10 cellular contexts compared by ENCODE assay signal in genomic region chr17:56629450-56630187, GRCh38. TPM values are rescaled to one million over a fixed set of nuclear protein-coding genes. Genes with fewer than 3 reads are reported as not detected.
A peak's percentile ranks its signal among the peaks of the same experiment; 100 is the strongest.
DNase-seq lines count a peak whose midpoint lies in the region; ATAC-seq and TF ChIP-seq lines count a peak whose summit lies in the region.
"Had no signal": no experiment of that assay in that cellular context is flagged by ENCODE, and none has a peak within 500 bp of the region (broad histone marks: within the 10 kb centered on the region; RNA-seq: fewer than 3 reads in every experiment).

No MANE protein-coding gene starts in this region.

- H3K27me3 ChIP-seq in BJ (ENCODE audit: control insufficient read depth, insufficient read depth, low read length) (peaks cover 5% of the 10 kb centered on the region; the same call in 1 of the 2 replicates), H7 (ENCODE audit: control insufficient read depth, insufficient read depth, low read length) (no peaks in the 10 kb centered on the region)
- H3K27me3 ChIP-seq in effector memory CD4-positive, alpha-beta T cell (replicated peaks; ENCODE audit: control insufficient read depth, insufficient read depth, low read length, poor library complexity, severe bottlenecking) = no peaks in the 10 kb centered on the region

- no peaks in the 10 kb centered on the region for H3K9me3 ChIP-seq in effector memory CD4-positive, alpha-beta T cell (ENCODE audit: control insufficient read depth, low read length)

- TF ChIP-seq CTCF in BJ (IDR thresholded peaks at IDR 0.05; ENCODE audit: insufficient read depth, low read depth, low read length) (peak; percentile 76), GM20000 (IDR thresholded peaks at IDR 0.05; ENCODE audit: extremely low read depth, missing control alignments) (no peak)

- ATAC-seq in SK-N-SH treated with all-trans-retinoic acid at 6 μM for 48 hours (peak; percentile 100), GM18517 (IDR thresholded peaks at IDR 0.05; ENCODE audit: unreplicated experiment) (no peak)

- no peak overlapping the region for H3K27ac ChIP-seq in effector memory CD4-positive, alpha-beta T cell (ENCODE audit: insufficient read depth, low read length, poor library complexity, severe bottlenecking)
- H3K27ac ChIP-seq: dorsolateral prefrontal cortex had no signal

- CTCF ChIA-PET in BJ (lab: Yijun Ruan, JAX) = interaction anchor here (0.8 to 2.2 kb wide), 12 partner anchors 9 to 189 kb away, joined by 3 to 9 read pairs (median 4); no protein-coding TSS in a partner anchor

- H3K36me3 ChIP-seq in BJ (ENCODE audit: control insufficient read depth, insufficient read depth, low read length) (no peaks in the 10 kb centered on the region), H7 (replicated peaks; ENCODE audit: control insufficient read depth, insufficient read depth, low read length) (no peaks in the 10 kb centered on the region)
- no peaks in the 10 kb centered on the region for H3K36me3 ChIP-seq in effector memory CD4-positive, alpha-beta T cell (ENCODE audit: control insufficient read depth, insufficient read depth, low read length)

- POLR2A ChIA-PET in BJ (lab: Charles Lee) = no interaction called here

- no peak overlapping the region for H3K4me3 ChIP-seq in BJ (ENCODE audit: low read depth, low read length)
- H3K4me3 ChIP-seq in H7 (ENCODE audit: insufficient read depth, low read depth, low read length) = no peak overlapping the region
- no peak overlapping the region for H3K4me3 ChIP-seq in effector memory CD4-positive, alpha-beta T cell (ENCODE audit: insufficient read depth, low read depth, low read length, poor library complexity, severe bottlenecking)
- H3K4me3 ChIP-seq: dorsolateral prefrontal cortex had no signal

- DNase-seq in BJ (ENCODE audit: low read depth) (no peak), H7 (peak; percentile 66), iris pigment epithelial cell (ENCODE audit: low read depth) (peak; percentile 53), GM20000 (ENCODE audit: low spot score) (no peak), NOMO-1 treated with dmso at 0.1 percent for 144 hours (lab: John Stamatoyannopoulos, UW; ENCODE audit: unreplicated experiment) (no peak)
- DNase-seq in effector memory CD4-positive, alpha-beta T cell = no peak
- DNase-seq: retina had no signal

- no peaks in the 10 kb centered on the region for H3K4me1 ChIP-seq in effector memory CD4-positive, alpha-beta T cell (ENCODE audit: control insufficient read depth, insufficient read depth, low read length, poor library complexity, severe bottlenecking)

TF ChIP-seq in SK-N-SH treated with all-trans-retinoic acid at 6 μM for 48 hours, 23 proteins besides CTCF, POLR2A, EP300 and RAD21:
- TF ChIP-seq CSRNP3 (CRISPR knock-in tag; IDR thresholded peaks at IDR 0.05) (no peak), TOX (CRISPR knock-in tag; IDR thresholded peaks at IDR 0.05; ENCODE audit: borderline replicate concordance) (no peak), ZFP30 (CRISPR knock-in tag; IDR thresholded peaks at IDR 0.05) (no peak), ZNF565 (CRISPR knock-in tag; conservative IDR thresholded peaks at IDR 0.05; ENCODE audit: low read depth) (no peak), TCF4 (CRISPR knock-in tag; IDR thresholded peaks at IDR 0.05; ENCODE audit: borderline replicate concordance) (no peak), PATZ1 (CRISPR knock-in tag; IDR thresholded peaks at IDR 0.05; ENCODE audit: borderline replicate concordance) (no peak), TSHZ2 (CRISPR knock-in tag; IDR thresholded peaks at IDR 0.05) (no peak), BACH2 (CRISPR knock-in tag; IDR thresholded peaks at IDR 0.05; ENCODE audit: borderline replicate concordance) (no peak), ZNF8 (CRISPR knock-in tag; IDR thresholded peaks at IDR 0.05) (no peak)
- TF ChIP-seq, protein P1, sequence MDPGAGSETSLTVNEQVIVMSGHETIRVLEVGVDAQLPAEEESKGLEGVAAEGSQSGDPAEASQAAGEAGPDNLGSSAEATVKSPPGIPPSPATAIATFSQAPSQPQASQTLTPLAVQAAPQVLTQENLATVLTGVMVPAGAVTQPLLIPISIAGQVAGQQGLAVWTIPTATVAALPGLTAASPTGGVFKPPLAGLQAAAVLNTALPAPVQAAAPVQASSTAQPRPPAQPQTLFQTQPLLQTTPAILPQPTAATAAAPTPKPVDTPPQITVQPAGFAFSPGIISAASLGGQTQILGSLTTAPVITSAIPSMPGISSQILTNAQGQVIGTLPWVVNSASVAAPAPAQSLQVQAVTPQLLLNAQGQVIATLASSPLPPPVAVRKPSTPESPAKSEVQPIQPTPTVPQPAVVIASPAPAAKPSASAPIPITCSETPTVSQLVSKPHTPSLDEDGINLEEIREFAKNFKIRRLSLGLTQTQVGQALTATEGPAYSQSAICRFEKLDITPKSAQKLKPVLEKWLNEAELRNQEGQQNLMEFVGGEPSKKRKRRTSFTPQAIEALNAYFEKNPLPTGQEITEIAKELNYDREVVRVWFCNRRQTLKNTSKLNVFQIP (CRISPR knock-in tag; IDR thresholded peaks at IDR 0.05; ENCODE audit: borderline replicate concordance, low read depth) = no peak

RNA-seq across cellular contexts. Expression of gene NOG, which starts 36.1 kb away (rescaled TPM):
- polyA plus RNA-seq in BJ (2011; rRNA removed) = 0.26 and 0.49 TPM in 2 replicates
- 0.31 and 0.38 TPM in 2 replicates for polyA minus RNA-seq in BJ (2011; rRNA and poly(A)+ RNA removed)
- total RNA-seq in H7 (2014; rRNA removed; shearing (Covaris generic)) = 0.78 and 4.1 TPM in 2 replicates

Comparison
In these comparisons a context has a peak if more than half of its experiments do, and no peak if none do; other contexts are left out.
1. DNase-seq: peak in H7 (single experiment) and iris pigment epithelial cell (single experiment); none in BJ (single experiment), GM20000 (single experiment), NOMO-1 treated with dmso at 0.1 percent for 144 hours (single experiment) and effector memory CD4-positive, alpha-beta T cell (0 of 3).